In genomic region chr5:131634666-131634995, GRCh38 we compare ENCODE assay signal across 8 cellular contexts. TPM values are rescaled to one million over a fixed set of nuclear protein-coding genes. Genes with fewer than 3 reads are reported as not detected.
DNase-seq lines count a peak whose midpoint lies in the region; ATAC-seq and TF ChIP-seq lines count a peak whose summit lies in the region.

No MANE protein-coding gene starts in this region.

- H3K27me3 ChIP-seq in SU-DHL-6 (ENCODE audit: low read length) = no peaks in the 10 kb centered on the region

- peaks cover 20% of the 10 kb centered on the region for H4K20me1 ChIP-seq in SU-DHL-6 (ENCODE audit: low read depth, low read length)

- H3K27ac ChIP-seq in SU-DHL-6 (ENCODE audit: low read depth, low read length) = peak overlapping the region; percentile 97

- no peaks in the 10 kb centered on the region for H3K9me2 ChIP-seq in SU-DHL-6 (replicated peaks; ENCODE audit: insufficient read depth, low read length)

- peak overlapping the region; percentile 81 for H3K9ac ChIP-seq in SU-DHL-6 (ENCODE audit: low read length)

- peak; percentile 35 for DNase-seq in DMS114 treated with DMSO at 0.1 percent for 48 hours (lab: John Stamatoyannopoulos, UW; ENCODE audit: unreplicated experiment)
- DNase-seq in HT-29 (ENCODE audit: low spot score) = peak; percentile 67
- DNase-seq in immature natural killer cell = peak; percentile 78 to 80 (median 79)
- peak in 3 of 4 experiments; percentile 11 to 37 (median 33) for DNase-seq in stimulated activated CD4-positive, alpha-beta T cell treated with anti-CD3 and anti-CD28 coated beads, Interleukin-1b, Interleukin-23, amount 100 ng/mL, for 24 hours (ENCODE audit: low read depth in 4 of 4, low spot score in 1 of 4)
- no peak for DNase-seq in GM19238 (ENCODE audit: insufficient read length, low spot score)

- peaks cover 24% of the 10 kb centered on the region for H3F3A ChIP-seq in SU-DHL-6 (ENCODE audit: insufficient read depth)

- H2AFZ ChIP-seq in SU-DHL-6 (ENCODE audit: low read depth, low read length, severe bottlenecking) = peak overlapping the region; percentile 35

- H3K36me3 Mint-ChIP-seq in brain (no peaks in the 10 kb centered on the region), immature natural killer cell (no peaks in the 10 kb centered on the region)

- H3K4me3 Mint-ChIP-seq in brain (peak overlapping the region in 4 of 5 experiments; percentile 96 to 100 (median 98)), immature natural killer cell (peak overlapping the region; percentile 92 to 100 (median 94))

- H3K27ac Mint-ChIP-seq in brain (peak overlapping the region; percentile 99 to 100 (median 99)), immature natural killer cell (peak overlapping the region; percentile 98 to 99 (median 98))

- H3K4me1 Mint-ChIP-seq in brain (peaks cover 13% of the 10 kb centered on the region), immature natural killer cell (peaks cover 14 to 29% of the 10 kb centered on the region in 2 donors)

- peak overlapping the region; percentile 70 for H3K4me3 ChIP-seq in SU-DHL-6 (ENCODE audit: insufficient read depth, low read length, poor library complexity, severe bottlenecking)

- ATAC-seq in GM21381 (IDR thresholded peaks at IDR 0.05; ENCODE audit: unreplicated experiment) = peak; percentile 21

- H3K79me2 ChIP-seq in SU-DHL-6 (ENCODE audit: insufficient read depth, low read length) = peaks cover 53% of the 10 kb centered on the region

- no peaks in the 10 kb centered on the region for H3K36me3 ChIP-seq in SU-DHL-6 (ENCODE audit: low read length)

- TF ChIP-seq CTCF in SU-DHL-6 (IDR thresholded peaks at IDR 0.05; ENCODE audit: insufficient read depth, low read length, poor library complexity, severe bottlenecking) (no peak), brain (conservative IDR thresholded peaks at IDR 0.05) (no peak)

- H3K9me3 ChIP-seq in SU-DHL-6 (ENCODE audit: insufficient read depth, low read length) = no peaks in the 10 kb centered on the region

- H3K27me3 Mint-ChIP-seq in brain = peaks cover 10% of the 10 kb centered on the region
- peaks cover 13 to 15% (median 15%) of the 10 kb centered on the region in 3 donors for H3K27me3 Mint-ChIP-seq in immature natural killer cell (ENCODE audit: low read depth in 3 of 3)

- peaks cover 0 to 4% (median 0%) of the 10 kb centered on the region in 5 experiments for H3K9me3 Mint-ChIP-seq in brain
- no peaks in the 10 kb centered on the region for H3K9me3 Mint-ChIP-seq in immature natural killer cell

- peak overlapping the region; percentile 83 for H3K4me2 ChIP-seq in SU-DHL-6 (ENCODE audit: low read depth, low read length, poor library complexity, severe bottlenecking)

RNA-seq across cellular contexts. Expression of gene RAPGEF6, which starts 0.4 kb away (rescaled TPM):
- 7.3 and 7.4 TPM in 2 replicates for total RNA-seq in HT-29 (2014; rRNA removed; shearing (Covaris generic))
- 1.3 TPM for polyA plus RNA-seq in brain (ENCODE audit: insufficient read depth, low read depth, low replicate concordance)
- polyA plus RNA-seq in immature natural killer cell = 10 to 100 TPM in 2 of 3 donors, 1 to 10 TPM in 1; 9.7 to 17.5 (median 14.5) TPM
